Comparison of ENCODE assay signal across 29 cellular contexts in the genomic region with DNA sequence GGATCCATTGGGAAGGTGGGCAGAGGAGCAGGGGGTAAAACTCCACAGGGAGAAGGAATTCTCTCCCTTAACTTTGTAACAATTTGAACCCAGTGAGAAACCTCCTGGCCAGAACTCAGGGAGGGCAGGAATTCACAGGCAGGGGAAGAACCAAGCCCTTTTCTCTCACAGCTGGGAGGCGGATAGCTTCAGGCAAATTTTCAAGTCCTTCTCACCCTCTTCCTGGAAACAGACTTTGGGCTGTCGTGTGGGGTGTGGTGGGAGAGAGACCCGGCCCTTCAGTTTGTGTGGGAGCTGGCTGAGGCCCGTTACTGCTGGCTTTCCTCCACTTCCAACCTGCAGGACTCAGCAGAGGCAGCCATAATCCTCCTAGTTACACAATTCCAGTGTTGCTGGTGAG.
DNase-seq lines count a peak whose midpoint lies in the region; ATAC-seq, FAIRE-seq and TF ChIP-seq lines count a peak whose summit lies in the region.
"Had no signal": no experiment of that assay in that cellular context is flagged by ENCODE, and none has a peak within 500 bp of the region (broad histone marks: within the 10 kb centered on the region; RNA-seq: fewer than 3 reads in every experiment).

No MANE protein-coding gene starts in this region.

- no peak for TF ChIP-seq EP300 in H1 (IDR thresholded peaks at IDR 0.05; ENCODE audit: borderline replicate concordance in 1 of 2, low read depth in 2 of 2, low read length in 2 of 2)

- FAIRE-seq in H1 (lab: Jason Lieb, UNC) = no peak
- FAIRE-seq: bronchial epithelial cell, GM12891, islet of Langerhans had no signal

- CTCF ChIA-PET in H1 (lab: Charles Lee; ENCODE audit: partially characterized antibody) = interaction anchor here (0.9 to 1.6 kb wide), 2 partner anchors 14 to 135 kb away, joined by 3 read pairs; no protein-coding TSS in a partner anchor

- in situ Hi-C loops in GM13976 (cut with MboI; ENCODE audit: low sequenced_read_pairs, unreplicated experiment) = no loop called here

- no peak overlapping the region for H2BK120ac ChIP-seq in H1 (replicated peaks; ENCODE audit: low read depth, low read length)

- no peak overlapping the region for H3K9ac ChIP-seq in H1 (replicated peaks in 1 of 4; ENCODE audit: extremely low read depth in 1 of 4, low read depth in 3 of 4, low read length in 3 of 4)
- H3K9ac ChIP-seq: SK-N-SH had no signal

- POLR2A ChIA-PET in H1 (lab: Charles Lee; ENCODE audit: partially characterized antibody) = no interaction called here

- no peak for TF ChIP-seq RAD21 in H1 (IDR thresholded peaks at IDR 0.05 in 1 of 2, conservative IDR thresholded peaks at IDR 0.05 in 1 of 2; ENCODE audit: low read depth in 2 of 2, low read length in 2 of 2)

- no peak overlapping the region for H2AK5ac ChIP-seq in H1 (ENCODE audit: low read depth, low read length)

- peak; percentile 93 for ATAC-seq in Right ventricle myocardium inferior
- ATAC-seq in aorta (ENCODE audit: low FRiP score) = peak; percentile 46
- ATAC-seq: activated naive CD8-positive, alpha-beta T cell treated with anti-CD3 and anti-CD28 coated beads, Interleukin-2, amount 50 U/mL, for 24 hours; CD8-positive, alpha-beta T cell; foreskin keratinocyte; lower lobe of right lung had no signal

- no peak overlapping the region for H3K4me2 ChIP-seq in H1 (ENCODE audit: insufficient read depth in 1 of 2, low read depth in 2 of 2, low read length in 2 of 2)
- H3K4me2 ChIP-seq: SK-N-SH had no signal

- WGBS in H1 (ENCODE audit: extremely low coverage in 1 of 2, insufficient coverage in 1 of 2, insufficient read length in 1 of 2, insufficient replicate concordance in 2 of 2, low coverage in 1 of 2, low lambda C conversion rate in 2 of 2, missing lambda C conversion rate in 1 of 2), 2 experiments = 90% methylated on average over 4 of the region's 4 CpGs; no CpG with 5 or more reads in 1 of the 2 experiments
- 50 to 62% methylated on average over 4 of the region's 4 CpGs for WGBS in aorta, 2 donors

- DNase-seq in Right ventricle myocardium inferior (ENCODE audit: missing footprints) (peak; percentile 69), right atrium auricular region (ENCODE audit: low spot score) (no peak), H1 (ENCODE audit: low read depth in 1 of 2, low spot score in 2 of 2) (no peak), medulla oblongata (ENCODE audit: extremely low spot score) (peak; percentile 12), aorta (peak in 1 of 2 donors; percentile 56), GM13976 (ENCODE audit: low spot score) (no peak)
- DNase-seq in effector CD8-positive, alpha-beta T cell (lab: John Stamatoyannopoulos, UW) = no peak
- no peak for DNase-seq in activated CD8-positive, alpha-beta memory T cell treated with anti-CD3 and anti-CD28 coated beads, Interleukin-2, amount 50 U/mL, for 48 hours
- DNase-seq: activated B cell treated with CpG ODN at 0.5 μM for 24 hours; activated CD4-positive, alpha-beta T cell treated with anti-CD3 and anti-CD28 coated beads, Interleukin-2, amount 50 U/mL, for 48 hours; activated gamma-delta T cell; activated naive CD8-positive, alpha-beta T cell treated with anti-CD3 and anti-CD28 coated beads, Interleukin-2, amount 50 U/mL, for 24 hours; AML-193; CD8-positive, alpha-beta T cell; DMS79; hypothalamus; Karpas-422; lower lobe of right lung; NCI-H1105; NCI-H2029; Peyer's patch; SK-N-SH; stimulated activated CD8-positive, alpha-beta memory T cell treated with anti-CD3 and anti-CD28 coated beads, Interleukin-4, amount 100 ng/mL, for 48 hours; upper lobe of left lung had no signal

- H2BK5ac ChIP-seq in H1 (ENCODE audit: low read depth, low read length) = no peak overlapping the region

- no peaks in the 10 kb centered on the region for H3K79me1 ChIP-seq in H1 (ENCODE audit: low read depth, low read length)

- H3K4me1 ChIP-seq in right atrium auricular region (no peaks in the 10 kb centered on the region), H1 (replicated peaks in 1 of 4; ENCODE audit: control insufficient read depth in 3 of 4, insufficient read depth in 4 of 4, low read length in 3 of 4) (no peaks in the 10 kb centered on the region), aorta (ENCODE audit: control insufficient read depth in 1 of 2, insufficient read depth in 2 of 2, low read length in 2 of 2) (no peaks in the 10 kb centered on the region)
- H3K4me1 ChIP-seq: foreskin keratinocyte, lower lobe of right lung, Peyer's patch, upper lobe of left lung had no signal

- no peak overlapping the region for H2BK12ac ChIP-seq in H1 (ENCODE audit: low read depth, low read length)

- no peak overlapping the region for H3K4me3 ChIP-seq in right atrium auricular region
- no peak overlapping the region for H3K4me3 ChIP-seq in H1 (ENCODE audit: extremely low read depth in 1 of 4, insufficient read depth in 2 of 4, low read depth in 3 of 4, low read length in 4 of 4)
- no peak overlapping the region for H3K4me3 ChIP-seq in aorta (ENCODE audit: low read length in 2 of 2)
- H3K4me3 ChIP-seq: lower lobe of right lung, ovary, Peyer's patch, upper lobe of left lung had no signal

- no peak overlapping the region for H4K91ac ChIP-seq in H1 (replicated peaks; ENCODE audit: insufficient read length, low read length)

- no peak for TF ChIP-seq POLR2A in H1 (IDR thresholded peaks at IDR 0.05; ENCODE audit: control extremely low read depth in 1 of 2, low read depth in 2 of 2, low read length in 2 of 2)

- no peak overlapping the region for H4K5ac ChIP-seq in H1 (ENCODE audit: insufficient read length, low read depth, low read length)

- H2BK20ac ChIP-seq in H1 (ENCODE audit: low read length) = no peak overlapping the region

- no peak overlapping the region for H3K4ac ChIP-seq in H1 (replicated peaks; ENCODE audit: insufficient read length, low read depth, low read length)

- no peaks in the 10 kb centered on the region for H4K20me1 ChIP-seq in H1 (replicated peaks in 1 of 2; ENCODE audit: control insufficient read depth in 1 of 2, insufficient read depth in 2 of 2, low read length in 2 of 2)

- H3K9me3 ChIP-seq in right atrium auricular region (no peaks in the 10 kb centered on the region), H1 (ENCODE audit: insufficient read depth in 2 of 2, low read depth in 1 of 2, low read length in 1 of 2) (no peaks in the 10 kb centered on the region), aorta (ENCODE audit: control insufficient read depth, low read length) (no peaks in the 10 kb centered on the region)
- H3K9me3 ChIP-seq: lower lobe of right lung, ovary, Peyer's patch, SK-N-SH, upper lobe of left lung had no signal

- H3K79me2 ChIP-seq in H1 (ENCODE audit: control insufficient read depth in 1 of 2, insufficient read depth in 2 of 2, low read length in 2 of 2) = no peaks in the 10 kb centered on the region

- no peak overlapping the region; the same call in none of the 2 replicates for H4K8ac ChIP-seq in H1 (ENCODE audit: extremely low read depth, insufficient read depth, low read length)

- H3K14ac ChIP-seq in H1 (ENCODE audit: insufficient read length) = no peak overlapping the region

- H3K27ac ChIP-seq in right atrium auricular region (no peak overlapping the region), H1 (ENCODE audit: low read depth, low read length) (no peak overlapping the region), aorta (ENCODE audit: low read depth in 1 of 2, low read length in 2 of 2) (no peak overlapping the region)
- H3K27ac ChIP-seq: foreskin keratinocyte, lower lobe of right lung, ovary, Peyer's patch, upper lobe of left lung had no signal

- peak overlapping the region; percentile 82 for H2AFZ ChIP-seq in H1 (ENCODE audit: low read length)

- H2BK15ac ChIP-seq in H1 (ENCODE audit: low read length) = no peak overlapping the region

- no peaks in the 10 kb centered on the region for H3K23me2 ChIP-seq in H1 (ENCODE audit: low read depth, low read length)

- no peak overlapping the region for H3K56ac ChIP-seq in H1 (replicated peaks; ENCODE audit: insufficient read length, low read depth, low read length)

- H3K27me3 ChIP-seq in right atrium auricular region (no peaks in the 10 kb centered on the region), H1 (replicated peaks in 1 of 4; ENCODE audit: control insufficient read depth in 3 of 4, extremely low read depth in 1 of 4, insufficient read depth in 3 of 4, low read length in 3 of 4) (no peaks in the 10 kb centered on the region), aorta (ENCODE audit: control insufficient read depth in 1 of 2, insufficient read depth in 2 of 2, low read length in 1 of 2) (no peaks in the 10 kb centered on the region)
- H3K27me3 ChIP-seq: foreskin keratinocyte, ovary, Peyer's patch, upper lobe of left lung had no signal

- intact Hi-C loops in Right ventricle myocardium inferior (cut with DNase I) (no loop called here), aorta (cut with DNase I) (no loop called here)

- TF ChIP-seq CTCF in right atrium auricular region (IDR thresholded peaks at IDR 0.05) (no peak), H1 (IDR thresholded peaks at IDR 0.05; ENCODE audit: control extremely low read depth in 1 of 3, insufficient read depth in 1 of 3, low read depth in 1 of 3, low read length in 3 of 3) (no peak), GM13976 (IDR thresholded peaks at IDR 0.05; ENCODE audit: borderline replicate concordance, control extremely low read depth, extremely low read depth, insufficient read depth, missing control alignments) (no peak)

- no peak overlapping the region; the same call in 1 of the 2 replicates for H3K18ac ChIP-seq in H1 (ENCODE audit: extremely low read depth, low read length)

- H3K36me3 ChIP-seq in right atrium auricular region (no peaks in the 10 kb centered on the region), H1 (ENCODE audit: control insufficient read depth in 2 of 4, insufficient read depth in 4 of 4, low read length in 3 of 4) (no peaks in the 10 kb centered on the region), aorta (ENCODE audit: control insufficient read depth in 1 of 2, insufficient read depth in 2 of 2, low read length in 1 of 2) (no peaks in the 10 kb centered on the region)
- H3K36me3 ChIP-seq: lower lobe of right lung, ovary, Peyer's patch, upper lobe of left lung had no signal

- H3K23ac ChIP-seq in H1 (ENCODE audit: insufficient read length) = no peak overlapping the region

TF ChIP-seq in H1, 55 proteins besides CTCF, POLR2A, EP300 and RAD21 (continues in another document):
- TF ChIP-seq CTBP2 (IDR thresholded peaks at IDR 0.05; ENCODE audit: borderline replicate concordance, insufficient read depth, insufficient read length, low read length) (no peak), FOSL1 (IDR thresholded peaks at IDR 0.05; ENCODE audit: insufficient read depth, low read depth, low read length) (no peak), SP2 (IDR thresholded peaks at IDR 0.05; ENCODE audit: low read length) (no peak), EGR1 (IDR thresholded peaks at IDR 0.05; ENCODE audit: borderline replicate concordance, low read depth, low read length) (no peak), TAF7 (optimal IDR thresholded peaks at IDR 0.05; ENCODE audit: borderline replicate concordance, low read depth, low read length) (no peak), PHF8 (conservative IDR thresholded peaks at IDR 0.05; ENCODE audit: low read depth, low read length) (no peak), BCL11A (IDR thresholded peaks at IDR 0.05; ENCODE audit: low read depth in 2 of 2, low read length in 2 of 2) (no peak), BRCA1 (IDR thresholded peaks at IDR 0.05; ENCODE audit: low read depth, low read length) (no peak), ZNF274 (IDR thresholded peaks at IDR 0.05; ENCODE audit: borderline replicate concordance, extremely low read depth, low read length) (no peak)

Comparison
In these comparisons a context has a peak if more than half of its experiments do, and no peak if none do; other contexts are left out.
1. DNase-seq: peak in Right ventricle myocardium inferior (single experiment) and medulla oblongata (single experiment); none in right atrium auricular region (single experiment), H1 (0 of 2), effector CD8-positive, alpha-beta T cell (single experiment), activated CD8-positive, alpha-beta memory T cell treated with anti-CD3 and anti-CD28 coated beads, Interleukin-2, amount 50 U/mL, for 48 hours (single experiment) and GM13976 (single experiment).